ENCODE assay signal across 19 cellular contexts in genomic region chr18:12053312-12053711, GRCh38. TPM values are rescaled to one million over a fixed set of nuclear protein-coding genes. Genes with fewer than 3 reads are reported as not detected.
A peak's percentile ranks its signal among the peaks of the same experiment; 100 is the strongest.
DNase-seq lines count a peak whose midpoint lies in the region; ATAC-seq, FAIRE-seq and TF ChIP-seq lines count a peak whose summit lies in the region.
"Had no signal": no experiment of that assay in that cellular context is flagged by ENCODE, and none has a peak within 500 bp of the region (broad histone marks: within the 10 kb centered on the region; RNA-seq: fewer than 3 reads in every experiment).

No MANE protein-coding gene starts in this region.

- TF ChIP-seq CTCF in HL-60 (IDR thresholded peaks at IDR 0.05; ENCODE audit: insufficient read depth, low read length) (no peak), chondrocyte (IDR thresholded peaks at IDR 0.05) (no peak), omental fat pad (IDR thresholded peaks at IDR 0.05) (no peak)

- FAIRE-seq in GM18507 (lab: Jason Lieb, UNC) = peak; percentile 87
- FAIRE-seq: H54 had no signal

- peaks cover 61% of the 10 kb centered on the region for H3K4me1 Mint-ChIP-seq in chondrocyte (ENCODE audit: low read depth)
- H3K4me1 Mint-ChIP-seq: natural killer cell had no signal

- peak; percentile 40 for ATAC-seq in GM21619 (IDR thresholded peaks at IDR 0.05; ENCODE audit: unreplicated experiment)
- ATAC-seq in omental fat pad (ENCODE audit: low FRiP score) = no peak
- ATAC-seq: activated naive CD8-positive, alpha-beta T cell treated with anti-CD3 and anti-CD28 coated beads, Interleukin-2, amount 50 U/mL, for 24 hours; natural killer cell had no signal

- no peaks in the 10 kb centered on the region for H3K9me3 Mint-ChIP-seq in chondrocyte (ENCODE audit: low read depth)
- H3K9me3 Mint-ChIP-seq: activated naive CD8-positive, alpha-beta T cell treated with anti-CD3 and anti-CD28 coated beads, Interleukin-2, amount 50 U/mL, for 24 hours; natural killer cell; T-helper 1 cell treated with Interleukin-12 subunit alpha and Interleukin-12 subunit beta and Interleukin-4 antibody, amounts not matched to agents 30 μg/mL and 1 μg/mL, for 36 hours had no signal

- H3K27ac ChIP-seq in HL-60 (replicated peaks) = peak overlapping the region; percentile 62
- H3K27ac ChIP-seq in caudate nucleus (ENCODE audit: low read depth, low read length) = no peak overlapping the region
- H3K27ac ChIP-seq: BLaER1 had no signal

- no peaks in the 10 kb centered on the region for H3K36me3 Mint-ChIP-seq in chondrocyte (ENCODE audit: low read depth)
- H3K36me3 Mint-ChIP-seq: natural killer cell had no signal

- no peaks in the 10 kb centered on the region for H3K27me3 Mint-ChIP-seq in chondrocyte (ENCODE audit: low read depth)

- no peak for DNase-seq in GM18507 (ENCODE audit: extremely low spot score, insufficient read length, low read depth)
- DNase-seq in HL-60 (ENCODE audit: low read depth in 1 of 2, low spot score in 1 of 2) = peak; percentile 69 to 77
- no peak for DNase-seq in chondrocyte (ENCODE audit: low spot score)
- no peak for DNase-seq in NK-92 (lab: John Stamatoyannopoulos, UW; ENCODE audit: unreplicated experiment)
- no peak for DNase-seq in omental fat pad (ENCODE audit: low spot score)
- no peak for DNase-seq in T1000 (lab: John Stamatoyannopoulos, UW)
- DNase-seq in caudate nucleus (lab: John Stamatoyannopoulos, UW) = no peak
- DNase-seq: activated naive CD8-positive, alpha-beta T cell treated with anti-CD3 and anti-CD28 coated beads, Interleukin-2, amount 50 U/mL, for 24 hours; foreskin fibroblast; natural killer cell; NCI-H1092 treated with DMSO at 0.1 percent for 48 hours; NK-92 treated with Interleukin-12 subunit alpha and Interleukin-12 subunit beta, amount 100 ng/mL, for 24 hours had no signal

- no peaks in the 10 kb centered on the region for H3K27me3 ChIP-seq in HL-60 (ENCODE audit: insufficient read depth, poor library complexity, severe bottlenecking)
- H3K27me3 ChIP-seq: BLaER1 had no signal

- H3K27ac Mint-ChIP-seq in chondrocyte (ENCODE audit: unreplicated experiment) = peak overlapping the region; percentile 88
- H3K27ac Mint-ChIP-seq: activated naive CD8-positive, alpha-beta T cell treated with anti-CD3 and anti-CD28 coated beads, Interleukin-2, amount 50 U/mL, for 24 hours; natural killer cell; T-helper 1 cell treated with Interleukin-12 subunit alpha and Interleukin-12 subunit beta and Interleukin-4 antibody, amounts not matched to agents 30 μg/mL and 1 μg/mL, for 36 hours had no signal

- H3K4me3 ChIP-seq in HL-60 (replicated peaks; ENCODE audit: insufficient read depth, low read length) = no peak overlapping the region
- H3K4me3 ChIP-seq: BLaER1, skin epidermis had no signal

- H3K4me3 Mint-ChIP-seq in chondrocyte (ENCODE audit: unreplicated experiment) = no peak overlapping the region
- H3K4me3 Mint-ChIP-seq: activated naive CD8-positive, alpha-beta T cell treated with anti-CD3 and anti-CD28 coated beads, Interleukin-2, amount 50 U/mL, for 24 hours; natural killer cell; T-helper 1 cell treated with Interleukin-12 subunit alpha and Interleukin-12 subunit beta and Interleukin-4 antibody, amounts not matched to agents 30 μg/mL and 1 μg/mL, for 36 hours had no signal

RNA-seq across cellular contexts. Expression of gene ANKRD62, which starts 40.3 kb away (rescaled TPM):
- total RNA-seq in chondrocyte (not detected in 3 replicates), omental fat pad (not detected)
- total RNA-seq: dermis microvascular lymphatic vessel endothelial cell, kidney epithelial cell, natural killer cell had no signal

Comparison
In these comparisons a context has a peak if more than half of its experiments do, and no peak if none do; other contexts are left out.
1. DNase-seq: peak in HL-60 (2 of 2); none in GM18507 (single experiment), chondrocyte (single experiment), NK-92 (single experiment), omental fat pad (single experiment), T1000 (single experiment) and caudate nucleus (0 of 61).